24 cellular contexts compared by ENCODE assay signal in the genomic region with DNA sequence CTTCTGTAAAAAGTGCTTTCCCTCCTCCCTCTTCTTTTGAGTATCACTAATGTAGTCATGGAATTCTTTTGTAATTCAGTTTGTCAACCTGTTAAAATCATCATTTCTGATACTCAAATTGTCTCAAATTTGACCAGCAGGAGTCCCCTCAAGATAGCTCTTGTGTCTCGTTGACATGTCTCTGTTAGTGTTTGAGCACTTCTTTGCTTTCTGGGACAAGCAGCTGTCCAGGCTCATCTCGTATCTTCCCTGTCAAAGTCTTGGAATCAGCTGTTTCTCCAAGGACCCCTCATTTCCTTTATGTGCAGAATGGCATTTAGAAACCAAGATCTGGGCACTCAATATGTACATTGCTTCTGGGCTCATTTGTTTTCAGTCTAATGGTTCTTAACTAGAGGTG. TPM values are rescaled to one million over a fixed set of nuclear protein-coding genes. Genes with fewer than 3 reads are reported as not detected.
DNase-seq lines count a peak whose midpoint lies in the region; ATAC-seq and TF ChIP-seq lines count a peak whose summit lies in the region.
"Had no signal": no experiment of that assay in that cellular context is flagged by ENCODE, and none has a peak within 500 bp of the region (broad histone marks: within the 10 kb centered on the region; RNA-seq: fewer than 3 reads in every experiment).

No MANE protein-coding gene starts in this region.

- H3K27me3 Mint-ChIP-seq in HFFc6 (ENCODE audit: insufficient read depth) = no peaks in the 10 kb centered on the region; the same call in 1 of the 2 replicates
- H3K27me3 Mint-ChIP-seq: activated CD4-positive, alpha-beta memory T cell treated with anti-CD3 and anti-CD28 coated beads for 36 hours; CD4-positive, alpha-beta memory T cell; stimulated activated naive B cell treated with anti-CD40 and anti-IgM and Interleukin-4, amounts not matched to agents 10 μg/mL and 1 μg/mL and 100 μg/mL, for 72 hours had no signal

- no peak overlapping the region for H3K27ac ChIP-seq in PC-3 (ENCODE audit: low read length)
- peak overlapping the region; percentile 54 for H3K27ac ChIP-seq in substantia nigra (ENCODE audit: low read depth, low read length, poor library complexity, severe bottlenecking)

- POLR2A ChIA-PET in PC-3 (lab: Charles Lee; ENCODE audit: unreplicated experiment) = no interaction called here

- CTCF ChIA-PET in PC-3 (lab: Charles Lee) = interaction anchor here (0.6 kb wide), 1 partner anchor 15 kb away, joined by 3 read pairs; no protein-coding TSS in a partner anchor

- DNase-seq in HFFc6 (no peak), PC-3 (no peak), medulla oblongata (ENCODE audit: extremely low spot score) (peak; percentile 45), substantia nigra (lab: John Stamatoyannopoulos, UW) (no peak), NCI-H774 (lab: John Stamatoyannopoulos, UW) (no peak), HCEC 1CT (no peak)
- DNase-seq: activated CD4-positive, alpha-beta memory T cell treated with anti-CD3 and anti-CD28 coated beads for 36 hours; activated gamma-delta T cell; CD4-positive, alpha-beta memory T cell; cortex of kidney; DMS 273 treated with DMSO at 0.1 percent for 48 hours; IMR-90; left colon; NCI-H1417 treated with DMSO at 0.1 percent for 48 hours; NCI-H2107; NCI-H526 treated with DMSO at 0.1 percent for 48 hours; stimulated activated naive B cell treated with anti-CD40 and anti-IgM and Interleukin-4, amounts not matched to agents 10 μg/mL and 1 μg/mL and 100 μg/mL, for 72 hours; T-helper 9 cell had no signal

- H3K4me3 Mint-ChIP-seq in HFFc6 = no peak overlapping the region
- H3K4me3 Mint-ChIP-seq: activated CD4-positive, alpha-beta memory T cell treated with anti-CD3 and anti-CD28 coated beads for 36 hours; CD4-positive, alpha-beta memory T cell; nephron; stimulated activated naive B cell treated with anti-CD40 and anti-IgM and Interleukin-4, amounts not matched to agents 10 μg/mL and 1 μg/mL and 100 μg/mL, for 72 hours had no signal

- peaks cover 57% of the 10 kb centered on the region for H3K36me3 ChIP-seq in PC-3 (ENCODE audit: low read depth, low read length)

- no peaks in the 10 kb centered on the region for H3F3A ChIP-seq in PC-3 (ENCODE audit: low read length, unreplicated experiment)

- H3K4me3 ChIP-seq in PC-3 (ENCODE audit: low read length) = no peak overlapping the region
- H3K4me3 ChIP-seq: skin epidermis, tibial nerve had no signal

- no peaks in the 10 kb centered on the region for H3K9me3 ChIP-seq in PC-3 (ENCODE audit: low read length)
- H3K9me3 ChIP-seq: tibial nerve had no signal

- no peak for ATAC-seq in PC-3
- ATAC-seq in GM19324 (IDR thresholded peaks at IDR 0.05; ENCODE audit: low FRiP score, unreplicated experiment) = no peak
- ATAC-seq: left colon; Right ventricle myocardium inferior; stimulated activated naive B cell treated with anti-CD40 and anti-IgM and Interleukin-4, amounts not matched to agents 10 μg/mL and 1 μg/mL and 100 μg/mL, for 72 hours had no signal

- no peaks in the 10 kb centered on the region for H3K4me1 ChIP-seq in PC-3 (ENCODE audit: insufficient read depth, low read length)

- H3K9me3 Mint-ChIP-seq in HFFc6 = no peaks in the 10 kb centered on the region
- H3K9me3 Mint-ChIP-seq: activated CD4-positive, alpha-beta memory T cell treated with anti-CD3 and anti-CD28 coated beads for 36 hours; CD4-positive, alpha-beta memory T cell; nephron; stimulated activated naive B cell treated with anti-CD40 and anti-IgM and Interleukin-4, amounts not matched to agents 10 μg/mL and 1 μg/mL and 100 μg/mL, for 72 hours had no signal

- H3K79me2 ChIP-seq in PC-3 (ENCODE audit: low read length) = peaks cover 10% of the 10 kb centered on the region; the same call in 1 of the 2 replicates

- H3K9me2 ChIP-seq in PC-3 (replicated peaks; ENCODE audit: low read length) = no peaks in the 10 kb centered on the region

- H3K9ac ChIP-seq in PC-3 (ENCODE audit: low read length) = no peak overlapping the region

- H3K27me3 ChIP-seq in PC-3 (ENCODE audit: low read length) = no peaks in the 10 kb centered on the region
- H3K27me3 ChIP-seq: tibial nerve had no signal

- H3K4me1 Mint-ChIP-seq in HFFc6 (ENCODE audit: low read depth) = peaks cover 9% of the 10 kb centered on the region; the same call in 1 of the 2 replicates

- TF ChIP-seq CTCF in HFFc6 (IDR thresholded peaks at IDR 0.05) = 0 out of 2 replicates have a peak, but pooled peaks have one; percentile 16
- 0 out of 2 replicates have a peak, but pooled peaks have one; percentile 25 for TF ChIP-seq CTCF in PC-3 (conservative IDR thresholded peaks at IDR 0.05; ENCODE audit: low read depth, low read length)

- H3K4me2 ChIP-seq in PC-3 (ENCODE audit: low read length) = no peak overlapping the region

- H2AFZ ChIP-seq in PC-3 (ENCODE audit: low read length) = no peak overlapping the region

- peaks cover 7% of the 10 kb centered on the region; the same call in 1 of the 2 replicates for H3K36me3 Mint-ChIP-seq in HFFc6 (ENCODE audit: low read depth)

- H3K27ac Mint-ChIP-seq in HFFc6 = no peak overlapping the region
- H3K27ac Mint-ChIP-seq: activated CD4-positive, alpha-beta memory T cell treated with anti-CD3 and anti-CD28 coated beads for 36 hours; nephron; stimulated activated naive B cell treated with anti-CD40 and anti-IgM and Interleukin-4, amounts not matched to agents 10 μg/mL and 1 μg/mL and 100 μg/mL, for 72 hours had no signal

- BruUV-seq in PC-3 (replicated peaks; lab: Mats Ljungman, UMichigan) = no TSS peak

- intact Hi-C loops in PC-3 (cut with micrococcal nuclease) = no loop called here

- no peaks in the 10 kb centered on the region for H4K20me1 ChIP-seq in PC-3 (ENCODE audit: low read length)

RNA-seq across cellular contexts. Expression of gene CIPC, which starts 10.7 kb away (rescaled TPM):
- total RNA-seq in HFFc6 (2021; fragmentation: NEBNext Ultra II Directional; extraction: Animal tissue kit (Norgen Biotek cat#: 25700)) = 10 to 100 TPM in 4 of 6 experiments, 1 to 10 TPM in 2; 9.1 to 12.5 (median 11.5) TPM
- total RNA-seq in PC-3 (2014; rRNA removed) = 26.0 and 26.6 TPM in 2 replicates

RNA-seq across cellular contexts. Expression of gene ZDHHC22, which starts 32.8 kb away (rescaled TPM):
- total RNA-seq in HFFc6 (2021; fragmentation: NEBNext Ultra II Directional; extraction: Animal tissue kit (Norgen Biotek cat#: 25700)) = not detected
- 0.15 and 0.81 TPM in 2 replicates for total RNA-seq in PC-3 (2014; rRNA removed)
- total RNA-seq: activated CD4-positive, alpha-beta memory T cell treated with anti-CD3 and anti-CD28 coated beads for 36 hours; CD4-positive, alpha-beta memory T cell; IMR-90; left colon; posterior vena cava; Right ventricle myocardium inferior; tibial nerve had no signal
